Comparison of ENCODE assay signal across 14 cellular contexts in the genomic region with DNA sequence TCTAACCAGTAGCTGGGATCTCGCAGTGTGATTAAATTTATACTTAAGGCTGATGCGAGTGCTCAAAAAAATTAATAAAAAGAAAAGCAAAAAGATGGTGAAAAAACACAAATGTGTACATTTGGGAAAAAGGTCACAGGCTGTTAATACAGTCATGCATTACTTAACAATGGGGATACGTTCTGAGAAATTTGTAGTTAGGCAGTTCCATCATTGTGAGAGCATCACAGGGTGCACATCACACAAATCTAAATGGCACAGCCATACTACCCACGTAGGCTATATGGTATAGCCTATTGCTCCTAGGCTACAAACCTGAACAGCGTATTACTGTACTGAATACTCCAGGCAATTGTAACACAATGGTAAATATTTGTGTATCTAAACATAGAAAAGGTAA.
"Had no signal": no experiment of that assay in that cellular context is flagged by ENCODE, and none has a peak within 500 bp of the region (broad histone marks: within the 10 kb centered on the region; RNA-seq: fewer than 3 reads in every experiment).

No MANE protein-coding gene starts in this region.

- H3K36me3 ChIP-seq: spleen, suprapubic skin, upper lobe of left lung had no signal

- DNase-seq: activated naive CD4-positive, alpha-beta T cell treated with anti-CD3 and anti-CD28 coated beads for 36 hours; activated naive CD8-positive, alpha-beta T cell treated with anti-CD3 and anti-CD28 coated beads, Interleukin-2, amount 50 U/mL, for 24 hours; activated T-cell treated with anti-CD3 and anti-CD28 coated beads for 4 hours; hippocampal formation; posterior cingulate gyrus; spleen; T-cell; T-helper 9 cell; upper lobe of left lung had no signal

- H3K27ac Mint-ChIP-seq: activated naive CD4-positive, alpha-beta T cell treated with anti-CD3 and anti-CD28 coated beads for 36 hours; activated naive CD8-positive, alpha-beta T cell treated with anti-CD3 and anti-CD28 coated beads, Interleukin-2, amount 50 U/mL, for 24 hours; activated T-helper 2 cell treated with anti-CD3 and anti-CD28 coated beads, Interferon-gamma antibody, Interleukin-2, Interleukin-4, amounts not matched to agents 10 μg/mL and 5 μg/mL and 100 μg/mL, durations not matched to agents 14 hours and 24 hours and 36 hours; memory B cell; stimulated activated naive CD8-positive, alpha-beta T cell treated with anti-CD3 and anti-CD28 coated beads, Interleukin-15, Interleukin-2, amounts not matched to agents 100 ng/mL and 50 ng/mL, for 24 hours; T-cell had no signal

- H3K4me3 ChIP-seq: spleen, suprapubic skin, upper lobe of left lung had no signal

- H3K27me3 Mint-ChIP-seq: activated naive CD8-positive, alpha-beta T cell treated with anti-CD3 and anti-CD28 coated beads, Interleukin-2, amount 50 U/mL, for 24 hours; memory B cell; stimulated activated naive CD8-positive, alpha-beta T cell treated with anti-CD3 and anti-CD28 coated beads, Interleukin-15, Interleukin-2, amounts not matched to agents 100 ng/mL and 50 ng/mL, for 24 hours; T-cell had no signal

- H3K36me3 Mint-ChIP-seq: memory B cell, T-cell had no signal

- H3K27me3 ChIP-seq: spleen, suprapubic skin, upper lobe of left lung had no signal

- H3K27ac ChIP-seq: spleen, suprapubic skin, upper lobe of left lung had no signal

- H3K4me1 Mint-ChIP-seq: activated naive CD8-positive, alpha-beta T cell treated with anti-CD3 and anti-CD28 coated beads, Interleukin-2, amount 50 U/mL, for 24 hours; memory B cell; T-cell had no signal

- H3K9me3 Mint-ChIP-seq: memory B cell; neural crest cell; stimulated activated naive CD8-positive, alpha-beta T cell treated with anti-CD3 and anti-CD28 coated beads, Interleukin-15, Interleukin-2, amounts not matched to agents 100 ng/mL and 50 ng/mL, for 24 hours had no signal

- H3K4me3 Mint-ChIP-seq: activated naive CD4-positive, alpha-beta T cell treated with anti-CD3 and anti-CD28 coated beads for 36 hours; activated naive CD8-positive, alpha-beta T cell treated with anti-CD3 and anti-CD28 coated beads, Interleukin-2, amount 50 U/mL, for 24 hours; memory B cell; neural crest cell; stimulated activated naive CD8-positive, alpha-beta T cell treated with anti-CD3 and anti-CD28 coated beads, Interleukin-15, Interleukin-2, amounts not matched to agents 100 ng/mL and 50 ng/mL, for 24 hours; T-cell had no signal

- H3K9me3 ChIP-seq: spleen, suprapubic skin, upper lobe of left lung had no signal
